In the genomic region with DNA sequence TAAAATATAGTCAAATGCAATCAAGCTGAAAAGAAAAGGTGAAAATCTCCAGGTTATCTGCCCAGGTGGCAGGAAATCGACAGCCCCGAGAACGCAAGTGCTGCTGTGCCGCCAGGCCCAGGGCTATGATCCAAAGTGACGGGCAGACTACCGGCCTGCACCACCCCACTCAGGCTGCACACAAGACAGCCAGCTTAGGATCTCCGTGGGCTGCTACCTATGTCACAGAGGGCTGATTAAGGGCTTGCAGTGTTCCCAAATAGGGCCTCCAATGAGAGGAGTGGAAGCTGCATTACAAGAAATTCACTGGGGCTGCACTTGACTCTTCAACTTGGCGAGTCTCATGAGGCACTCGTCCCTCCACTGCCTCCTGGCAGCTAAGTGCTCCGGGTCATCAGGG, we compare ENCODE assay signal across 1 cellular context.
TF ChIP-seq lines count a peak whose summit lies in the region.

No MANE protein-coding gene starts in this region.

TF ChIP-seq in H1, 55 proteins besides CTCF, POLR2A, EP300 and RAD21:
- TF ChIP-seq CHD1 (IDR thresholded peaks at IDR 0.05; ENCODE audit: low read depth, low read length) (no peak), CHD2 (IDR thresholded peaks at IDR 0.05; ENCODE audit: low read length) (no peak), SIN3A (conservative IDR thresholded peaks at IDR 0.05 in 1 of 2, IDR thresholded peaks at IDR 0.05 in 1 of 2; ENCODE audit: low read depth in 1 of 2, low read length in 2 of 2) (no peak), GTF2F1 (IDR thresholded peaks at IDR 0.05; ENCODE audit: borderline replicate concordance, low read depth, low read length) (no peak), RBBP5 (IDR thresholded peaks at IDR 0.05; ENCODE audit: borderline replicate concordance, low read depth, low read length) (no peak), EGR1 (IDR thresholded peaks at IDR 0.05; ENCODE audit: borderline replicate concordance, low read depth, low read length) (no peak), POU5F1 (IDR thresholded peaks at IDR 0.05; ENCODE audit: low read depth, low read length) (no peak), TEAD4 (IDR thresholded peaks at IDR 0.05; ENCODE audit: low read depth, low read length) (no peak), SUZ12 (IDR thresholded peaks at IDR 0.05; ENCODE audit: low read length) (no peak), ASH2L (IDR thresholded peaks at IDR 0.05; ENCODE audit: low read length) (no peak), YY1 (IDR thresholded peaks at IDR 0.05; ENCODE audit: low read depth, low read length) (no peak)
- TF ChIP-seq, protein P1, sequence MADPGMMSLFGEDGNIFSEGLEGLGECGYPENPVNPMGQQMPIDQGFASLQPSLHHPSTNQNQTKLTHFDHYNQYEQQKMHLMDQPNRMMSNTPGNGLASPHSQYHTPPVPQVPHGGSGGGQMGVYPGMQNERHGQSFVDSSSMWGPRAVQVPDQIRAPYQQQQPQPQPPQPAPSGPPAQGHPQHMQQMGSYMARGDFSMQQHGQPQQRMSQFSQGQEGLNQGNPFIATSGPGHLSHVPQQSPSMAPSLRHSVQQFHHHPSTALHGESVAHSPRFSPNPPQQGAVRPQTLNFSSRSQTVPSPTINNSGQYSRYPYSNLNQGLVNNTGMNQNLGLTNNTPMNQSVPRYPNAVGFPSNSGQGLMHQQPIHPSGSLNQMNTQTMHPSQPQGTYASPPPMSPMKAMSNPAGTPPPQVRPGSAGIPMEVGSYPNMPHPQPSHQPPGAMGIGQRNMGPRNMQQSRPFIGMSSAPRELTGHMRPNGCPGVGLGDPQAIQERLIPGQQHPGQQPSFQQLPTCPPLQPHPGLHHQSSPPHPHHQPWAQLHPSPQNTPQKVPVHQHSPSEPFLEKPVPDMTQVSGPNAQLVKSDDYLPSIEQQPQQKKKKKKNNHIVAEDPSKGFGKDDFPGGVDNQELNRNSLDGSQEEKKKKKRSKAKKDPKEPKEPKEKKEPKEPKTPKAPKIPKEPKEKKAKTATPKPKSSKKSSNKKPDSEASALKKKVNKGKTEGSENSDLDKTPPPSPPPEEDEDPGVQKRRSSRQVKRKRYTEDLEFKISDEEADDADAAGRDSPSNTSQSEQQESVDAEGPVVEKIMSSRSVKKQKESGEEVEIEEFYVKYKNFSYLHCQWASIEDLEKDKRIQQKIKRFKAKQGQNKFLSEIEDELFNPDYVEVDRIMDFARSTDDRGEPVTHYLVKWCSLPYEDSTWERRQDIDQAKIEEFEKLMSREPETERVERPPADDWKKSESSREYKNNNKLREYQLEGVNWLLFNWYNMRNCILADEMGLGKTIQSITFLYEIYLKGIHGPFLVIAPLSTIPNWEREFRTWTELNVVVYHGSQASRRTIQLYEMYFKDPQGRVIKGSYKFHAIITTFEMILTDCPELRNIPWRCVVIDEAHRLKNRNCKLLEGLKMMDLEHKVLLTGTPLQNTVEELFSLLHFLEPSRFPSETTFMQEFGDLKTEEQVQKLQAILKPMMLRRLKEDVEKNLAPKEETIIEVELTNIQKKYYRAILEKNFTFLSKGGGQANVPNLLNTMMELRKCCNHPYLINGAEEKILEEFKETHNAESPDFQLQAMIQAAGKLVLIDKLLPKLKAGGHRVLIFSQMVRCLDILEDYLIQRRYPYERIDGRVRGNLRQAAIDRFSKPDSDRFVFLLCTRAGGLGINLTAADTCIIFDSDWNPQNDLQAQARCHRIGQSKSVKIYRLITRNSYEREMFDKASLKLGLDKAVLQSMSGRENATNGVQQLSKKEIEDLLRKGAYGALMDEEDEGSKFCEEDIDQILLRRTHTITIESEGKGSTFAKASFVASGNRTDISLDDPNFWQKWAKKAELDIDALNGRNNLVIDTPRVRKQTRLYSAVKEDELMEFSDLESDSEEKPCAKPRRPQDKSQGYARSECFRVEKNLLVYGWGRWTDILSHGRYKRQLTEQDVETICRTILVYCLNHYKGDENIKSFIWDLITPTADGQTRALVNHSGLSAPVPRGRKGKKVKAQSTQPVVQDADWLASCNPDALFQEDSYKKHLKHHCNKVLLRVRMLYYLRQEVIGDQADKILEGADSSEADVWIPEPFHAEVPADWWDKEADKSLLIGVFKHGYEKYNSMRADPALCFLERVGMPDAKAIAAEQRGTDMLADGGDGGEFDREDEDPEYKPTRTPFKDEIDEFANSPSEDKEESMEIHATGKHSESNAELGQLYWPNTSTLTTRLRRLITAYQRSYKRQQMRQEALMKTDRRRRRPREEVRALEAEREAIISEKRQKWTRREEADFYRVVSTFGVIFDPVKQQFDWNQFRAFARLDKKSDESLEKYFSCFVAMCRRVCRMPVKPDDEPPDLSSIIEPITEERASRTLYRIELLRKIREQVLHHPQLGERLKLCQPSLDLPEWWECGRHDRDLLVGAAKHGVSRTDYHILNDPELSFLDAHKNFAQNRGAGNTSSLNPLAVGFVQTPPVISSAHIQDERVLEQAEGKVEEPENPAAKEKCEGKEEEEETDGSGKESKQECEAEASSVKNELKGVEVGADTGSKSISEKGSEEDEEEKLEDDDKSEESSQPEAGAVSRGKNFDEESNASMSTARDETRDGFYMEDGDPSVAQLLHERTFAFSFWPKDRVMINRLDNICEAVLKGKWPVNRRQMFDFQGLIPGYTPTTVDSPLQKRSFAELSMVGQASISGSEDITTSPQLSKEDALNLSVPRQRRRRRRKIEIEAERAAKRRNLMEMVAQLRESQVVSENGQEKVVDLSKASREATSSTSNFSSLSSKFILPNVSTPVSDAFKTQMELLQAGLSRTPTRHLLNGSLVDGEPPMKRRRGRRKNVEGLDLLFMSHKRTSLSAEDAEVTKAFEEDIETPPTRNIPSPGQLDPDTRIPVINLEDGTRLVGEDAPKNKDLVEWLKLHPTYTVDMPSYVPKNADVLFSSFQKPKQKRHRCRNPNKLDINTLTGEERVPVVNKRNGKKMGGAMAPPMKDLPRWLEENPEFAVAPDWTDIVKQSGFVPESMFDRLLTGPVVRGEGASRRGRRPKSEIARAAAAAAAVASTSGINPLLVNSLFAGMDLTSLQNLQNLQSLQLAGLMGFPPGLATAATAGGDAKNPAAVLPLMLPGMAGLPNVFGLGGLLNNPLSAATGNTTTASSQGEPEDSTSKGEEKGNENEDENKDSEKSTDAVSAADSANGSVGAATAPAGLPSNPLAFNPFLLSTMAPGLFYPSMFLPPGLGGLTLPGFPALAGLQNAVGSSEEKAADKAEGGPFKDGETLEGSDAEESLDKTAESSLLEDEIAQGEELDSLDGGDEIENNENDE (IDR thresholded peaks at IDR 0.05; ENCODE audit: insufficient replicate concordance, low read length), result no peak
- TF ChIP-seq, protein P2, sequence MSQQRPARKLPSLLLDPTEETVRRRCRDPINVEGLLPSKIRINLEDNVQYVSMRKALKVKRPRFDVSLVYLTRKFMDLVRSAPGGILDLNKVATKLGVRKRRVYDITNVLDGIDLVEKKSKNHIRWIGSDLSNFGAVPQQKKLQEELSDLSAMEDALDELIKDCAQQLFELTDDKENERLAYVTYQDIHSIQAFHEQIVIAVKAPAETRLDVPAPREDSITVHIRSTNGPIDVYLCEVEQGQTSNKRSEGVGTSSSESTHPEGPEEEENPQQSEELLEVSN (IDR thresholded peaks at IDR 0.05), result no peak
